ENCODE assay signal across 1 cellular context in the genomic region with DNA sequence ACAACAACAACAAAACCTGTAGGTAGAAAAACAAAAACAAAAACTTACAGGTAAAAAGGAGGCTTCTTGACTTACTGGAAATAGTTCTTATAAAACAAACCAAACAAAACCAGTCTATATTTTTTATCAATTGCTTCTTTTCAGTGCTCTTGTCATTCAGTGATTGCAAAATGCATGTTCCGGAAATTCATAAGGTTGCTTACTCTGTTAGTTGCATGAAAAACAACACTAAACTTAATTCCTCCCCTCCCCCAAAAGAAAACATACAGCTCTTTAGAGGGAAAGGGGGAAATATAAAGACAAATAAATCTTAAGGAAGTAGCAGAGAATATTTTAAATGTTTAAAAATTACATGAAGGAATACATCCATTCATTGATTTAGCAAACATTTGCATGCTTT.
TF ChIP-seq lines count a peak whose summit lies in the region.

No MANE protein-coding gene starts in this region.

TF ChIP-seq in GM12878, 131 proteins besides CTCF, POLR2A, EP300 and RAD21:
- TF ChIP-seq, protein P1, sequence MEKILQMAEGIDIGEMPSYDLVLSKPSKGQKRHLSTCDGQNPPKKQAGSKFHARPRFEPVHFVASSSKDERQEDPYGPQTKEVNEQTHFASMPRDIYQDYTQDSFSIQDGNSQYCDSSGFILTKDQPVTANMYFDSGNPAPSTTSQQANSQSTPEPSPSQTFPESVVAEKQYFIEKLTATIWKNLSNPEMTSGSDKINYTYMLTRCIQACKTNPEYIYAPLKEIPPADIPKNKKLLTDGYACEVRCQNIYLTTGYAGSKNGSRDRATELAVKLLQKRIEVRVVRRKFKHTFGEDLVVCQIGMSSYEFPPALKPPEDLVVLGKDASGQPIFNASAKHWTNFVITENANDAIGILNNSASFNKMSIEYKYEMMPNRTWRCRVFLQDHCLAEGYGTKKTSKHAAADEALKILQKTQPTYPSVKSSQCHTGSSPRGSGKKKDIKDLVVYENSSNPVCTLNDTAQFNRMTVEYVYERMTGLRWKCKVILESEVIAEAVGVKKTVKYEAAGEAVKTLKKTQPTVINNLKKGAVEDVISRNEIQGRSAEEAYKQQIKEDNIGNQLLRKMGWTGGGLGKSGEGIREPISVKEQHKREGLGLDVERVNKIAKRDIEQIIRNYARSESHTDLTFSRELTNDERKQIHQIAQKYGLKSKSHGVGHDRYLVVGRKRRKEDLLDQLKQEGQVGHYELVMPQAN (conservative IDR thresholded peaks at IDR 0.05) = no peak
TF ChIP-seq in GM12878: peak in this region for 0.
